1 cellular context compared by ENCODE assay signal in the genomic region with DNA sequence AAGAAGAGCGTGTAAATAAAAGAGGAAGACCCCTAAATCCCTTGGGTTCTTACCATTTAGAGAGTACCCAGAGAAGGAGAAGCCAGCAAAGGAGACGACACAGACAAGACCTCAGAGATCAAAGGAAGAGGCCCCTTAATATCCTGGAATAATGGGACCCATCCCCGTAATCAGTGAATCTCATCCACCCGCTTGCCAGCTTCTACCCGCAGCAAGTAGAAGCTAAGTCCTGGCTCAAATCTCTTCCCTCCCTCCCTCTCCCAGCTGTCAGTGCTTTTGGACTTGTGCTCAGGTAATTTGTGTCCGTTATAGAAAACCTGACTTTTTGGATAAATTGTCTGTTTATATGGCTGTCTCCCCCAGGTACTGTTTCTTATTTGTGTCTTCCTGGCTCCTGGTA.
TF ChIP-seq lines count a peak whose summit lies in the region.

No MANE protein-coding gene starts in this region.

TF ChIP-seq in H1, 55 proteins besides CTCF, POLR2A, EP300 and RAD21:
- TF ChIP-seq CHD2 (IDR thresholded peaks at IDR 0.05; ENCODE audit: low read length) (no peak), CREB1 (IDR thresholded peaks at IDR 0.05) (no peak), CBX8 (IDR thresholded peaks at IDR 0.05; ENCODE audit: borderline replicate concordance, low read depth, low read length) (no peak), EZH2 (IDR thresholded peaks at IDR 0.05; ENCODE audit: low read depth, low read length, severe bottlenecking) (no peak), POLR2AphosphoS5 (IDR thresholded peaks at IDR 0.05; ENCODE audit: low read depth, low read length) (no peak), SP4 (IDR thresholded peaks at IDR 0.05; ENCODE audit: low read length) (no peak), BRCA1 (IDR thresholded peaks at IDR 0.05; ENCODE audit: low read depth, low read length) (no peak), CTBP2 (IDR thresholded peaks at IDR 0.05; ENCODE audit: borderline replicate concordance, insufficient read depth, insufficient read length, low read length) (no peak), CEBPB (IDR thresholded peaks at IDR 0.05; ENCODE audit: low read depth, low read length) (no peak), BACH1 (IDR thresholded peaks at IDR 0.05; ENCODE audit: low read length) (no peak), ZNF274 (IDR thresholded peaks at IDR 0.05; ENCODE audit: borderline replicate concordance, extremely low read depth, low read length) (no peak), RXRA (IDR thresholded peaks at IDR 0.05; ENCODE audit: insufficient read depth, low read depth, low read length) (no peak), SIN3A (conservative IDR thresholded peaks at IDR 0.05 in 1 of 2, IDR thresholded peaks at IDR 0.05 in 1 of 2; ENCODE audit: low read depth in 1 of 2, low read length in 2 of 2) (no peak), PHF8 (conservative IDR thresholded peaks at IDR 0.05; ENCODE audit: low read depth, low read length) (no peak), TAF1 (IDR thresholded peaks at IDR 0.05; ENCODE audit: low read depth, low read length) (no peak), RBBP5 (IDR thresholded peaks at IDR 0.05; ENCODE audit: borderline replicate concordance, low read depth, low read length) (no peak), TCF12 (IDR thresholded peaks at IDR 0.05; ENCODE audit: low read depth, low read length) (no peak), NANOG (IDR thresholded peaks at IDR 0.05; ENCODE audit: insufficient read depth, low read depth, low read length, poor library complexity, severe bottlenecking) (no peak)
- TF ChIP-seq, protein P1, sequence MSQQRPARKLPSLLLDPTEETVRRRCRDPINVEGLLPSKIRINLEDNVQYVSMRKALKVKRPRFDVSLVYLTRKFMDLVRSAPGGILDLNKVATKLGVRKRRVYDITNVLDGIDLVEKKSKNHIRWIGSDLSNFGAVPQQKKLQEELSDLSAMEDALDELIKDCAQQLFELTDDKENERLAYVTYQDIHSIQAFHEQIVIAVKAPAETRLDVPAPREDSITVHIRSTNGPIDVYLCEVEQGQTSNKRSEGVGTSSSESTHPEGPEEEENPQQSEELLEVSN (IDR thresholded peaks at IDR 0.05): no peak
